In the genomic region with DNA sequence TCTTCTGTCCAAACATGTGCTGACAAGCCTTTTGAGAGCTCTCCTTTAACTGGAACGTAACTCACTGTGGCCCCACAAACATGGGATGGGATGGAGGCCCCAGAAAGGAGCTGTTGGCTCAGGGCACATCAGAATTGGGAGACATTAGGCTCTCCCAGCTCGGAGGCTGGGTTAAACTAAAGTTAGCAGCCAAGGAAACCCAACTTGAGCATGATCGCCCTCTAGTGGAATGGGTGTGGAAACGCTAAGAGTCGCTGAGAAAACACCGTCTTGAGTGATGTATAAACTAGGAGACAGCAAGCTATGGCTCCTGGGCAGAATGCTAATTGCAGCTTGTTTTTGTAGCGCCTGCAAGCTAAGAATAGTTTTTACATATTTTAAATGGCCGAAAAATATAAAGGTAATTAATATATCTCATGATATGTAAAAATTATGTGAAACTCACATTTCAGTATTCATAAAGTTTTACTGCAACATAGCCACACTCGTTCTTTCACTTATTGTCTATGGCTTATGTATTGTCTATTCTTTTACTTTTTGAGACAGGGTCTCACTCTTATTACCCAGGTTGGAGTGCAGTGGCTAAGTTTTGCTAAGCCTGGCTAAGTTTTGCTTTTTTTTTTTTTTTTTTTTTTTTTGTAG, we compare ENCODE assay signal across 8 cellular contexts.
DNase-seq lines count a peak whose midpoint lies in the region; ATAC-seq and TF ChIP-seq lines count a peak whose summit lies in the region.

No MANE protein-coding gene starts in this region.

- H3K27ac ChIP-seq in SJSA1 (no peak overlapping the region), ascending aorta (peak overlapping the region; percentile 34 to 56), hepatocyte (peak overlapping the region; percentile 23), sigmoid colon (peak overlapping the region; percentile 60 to 92 (median 72))

- 18% methylated on average over 9 of the region's 9 CpGs for WGBS in hepatocyte (ENCODE audit: low lambda C conversion rate, missing lambda C conversion rate)
- 7 to 20% methylated on average over 9 of the region's 9 CpGs for WGBS in sigmoid colon, 2 donors

- peaks cover 26% of the 10 kb centered on the region for H3K4me1 ChIP-seq in SJSA1 (replicated peaks)
- H3K4me1 ChIP-seq in ascending aorta, result peaks cover 11 to 46% of the 10 kb centered on the region in 2 donors
- H3K4me1 ChIP-seq in hepatocyte (ENCODE audit: insufficient read depth), result no peaks in the 10 kb centered on the region
- H3K4me1 ChIP-seq in sigmoid colon, result peaks cover 0 to 50% (median 42%) of the 10 kb centered on the region in 4 donors

- no peaks in the 10 kb centered on the region for H3K9me3 ChIP-seq in SJSA1 (replicated peaks)
- no peaks in the 10 kb centered on the region for H3K9me3 ChIP-seq in ascending aorta
- H3K9me3 ChIP-seq in hepatocyte (ENCODE audit: low read depth), result no peaks in the 10 kb centered on the region
- no peaks in the 10 kb centered on the region for H3K9me3 ChIP-seq in sigmoid colon

- peak; percentile 87 for TF ChIP-seq CTCF in NB4 (IDR thresholded peaks at IDR 0.05; ENCODE audit: low read depth, low read length)
- peak; percentile 77 to 82 (median 81) for TF ChIP-seq CTCF in ascending aorta (IDR thresholded peaks at IDR 0.05)
- peak; percentile 73 for TF ChIP-seq CTCF in hepatocyte (IDR thresholded peaks at IDR 0.05; ENCODE audit: poor library complexity)
- TF ChIP-seq CTCF in sigmoid colon (IDR thresholded peaks at IDR 0.05), result peak; percentile 73 to 81 (median 74)

- H3K36me3 ChIP-seq in SJSA1 (no peaks in the 10 kb centered on the region), ascending aorta (peaks cover 0 to 15% of the 10 kb centered on the region in 2 donors), hepatocyte (replicated peaks; ENCODE audit: insufficient read depth, low read depth) (no peaks in the 10 kb centered on the region), sigmoid colon (no peaks in the 10 kb centered on the region)

- H4K20me1 ChIP-seq in hepatocyte (ENCODE audit: insufficient read depth, poor library complexity, severe bottlenecking), result no peaks in the 10 kb centered on the region

- H3K27me3 ChIP-seq in SJSA1 (replicated peaks) (no peaks in the 10 kb centered on the region), ascending aorta (no peaks in the 10 kb centered on the region), hepatocyte (no peaks in the 10 kb centered on the region), sigmoid colon (no peaks in the 10 kb centered on the region)

- H3K79me2 ChIP-seq in hepatocyte, result no peaks in the 10 kb centered on the region

- no peak overlapping the region for H3K4me3 ChIP-seq in NB4 (ENCODE audit: low read depth, low read length)
- no peak overlapping the region for H3K4me3 ChIP-seq in SJSA1
- no peak overlapping the region for H3K4me3 ChIP-seq in ascending aorta
- H3K4me3 ChIP-seq in hepatocyte, result no peak overlapping the region
- no peak overlapping the region for H3K4me3 ChIP-seq in sigmoid colon

- ATAC-seq in GM18867 (IDR thresholded peaks at IDR 0.05; ENCODE audit: unreplicated experiment), result peak; percentile 61
- no peak for ATAC-seq in GM21717 (IDR thresholded peaks at IDR 0.05; ENCODE audit: unreplicated experiment)

- TF ChIP-seq EP300 in sigmoid colon (IDR thresholded peaks at IDR 0.05), result no peak

- H3K9me2 ChIP-seq in hepatocyte (replicated peaks; ENCODE audit: insufficient read depth), result no peaks in the 10 kb centered on the region

- TF ChIP-seq POLR2A in NB4 (IDR thresholded peaks at IDR 0.05; ENCODE audit: extremely low read depth, insufficient read length) (no peak), sigmoid colon (IDR thresholded peaks at IDR 0.05) (no peak)

- no peak overlapping the region for H3K4me2 ChIP-seq in hepatocyte

- H2AFZ ChIP-seq in hepatocyte, result no peak overlapping the region

- intact Hi-C loops in ascending aorta (cut with DNase I), result loop anchor here (1.0 kb wide), 1 partner anchor 72 kb away; no protein-coding TSS in a partner anchor
- intact Hi-C loops in sigmoid colon (cut with DNase I), result loop anchor here (2.0 kb wide), 1 partner anchor 139 kb away; the partner anchor contains the start of gene HACD2

- peak; percentile 81 for DNase-seq in AG20443 (ENCODE audit: low spot score)
- peak; percentile 78 for DNase-seq in NB4 (ENCODE audit: low read depth)
- DNase-seq in SJSA1 (ENCODE audit: low read depth in 1 of 2, low spot score in 2 of 2), result peak; percentile 60 to 71
- peak in 1 of 2 donors; percentile 75 for DNase-seq in ascending aorta (ENCODE audit: low spot score in 2 of 2)
- DNase-seq in hepatocyte (ENCODE audit: low spot score), result peak; percentile 88
- DNase-seq in sigmoid colon, result peak; percentile 79
